In genomic region chr7:92244803-92245486, GRCh38 we compare ENCODE assay signal across 1 cellular context.
TF ChIP-seq lines count a peak whose summit lies in the region.

No MANE protein-coding gene starts in this region.

TF ChIP-seq in K562, 482 proteins besides CTCF, POLR2A, EP300 and RAD21 (continued from another document):
- TF ChIP-seq HDAC2 (IDR thresholded peaks at IDR 0.05) (0 out of 2 replicates have a peak, but pooled peaks have one; percentile 18), NFRKB (IDR thresholded peaks at IDR 0.05; ENCODE audit: low read depth) (0 out of 2 replicates have a peak, but pooled peaks have one; percentile 4)
- TF ChIP-seq, protein P1, sequence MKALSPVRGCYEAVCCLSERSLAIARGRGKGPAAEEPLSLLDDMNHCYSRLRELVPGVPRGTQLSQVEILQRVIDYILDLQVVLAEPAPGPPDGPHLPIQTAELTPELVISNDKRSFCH (CRISPR knock-in tag; IDR thresholded peaks at IDR 0.05), result no peak
- TF ChIP-seq, protein P1 (tag; IDR thresholded peaks at IDR 0.05), result no peak
